Comparison of ENCODE assay signal across 14 cellular contexts in the genomic region with DNA sequence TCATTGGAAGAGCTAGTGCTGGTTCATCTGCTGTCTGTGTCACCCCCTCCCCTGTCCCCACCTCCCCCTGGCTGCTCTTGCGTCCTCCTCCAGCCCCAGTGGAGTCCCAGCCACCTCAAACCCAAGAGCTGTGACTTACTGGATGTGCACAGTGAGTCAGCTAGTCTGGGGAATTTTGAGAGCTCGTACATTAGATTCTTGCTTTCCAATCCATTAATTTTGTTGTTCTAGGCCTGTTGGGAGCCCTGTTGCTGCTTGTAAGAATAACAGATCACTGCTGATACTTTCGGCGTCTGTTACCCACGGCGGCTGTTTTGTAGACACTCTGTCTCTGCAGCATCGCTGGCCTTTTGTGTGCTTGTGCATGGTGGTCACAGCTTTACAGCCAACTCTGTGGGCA.
"Had no signal": no experiment of that assay in that cellular context is flagged by ENCODE, and none has a peak within 500 bp of the region (broad histone marks: within the 10 kb centered on the region; RNA-seq: fewer than 3 reads in every experiment).

No MANE protein-coding gene starts in this region.

- H3K36me3 ChIP-seq: breast epithelium, heart left ventricle, prostate gland, stomach, thoracic aorta had no signal

- H3K4me1 ChIP-seq: breast epithelium, heart left ventricle, prostate gland, stomach had no signal

- H3K9me3 ChIP-seq: breast epithelium, heart left ventricle, prostate gland, stomach, thoracic aorta had no signal

- H3K27me3 ChIP-seq: heart left ventricle, stomach had no signal

- H3K27ac ChIP-seq: breast epithelium, epithelial cell of prostate, heart left ventricle, prostate gland, stomach, thoracic aorta had no signal

- DNase-seq: activated CD4-positive, CD25-positive, alpha-beta regulatory T cell treated with anti-CD3 and anti-CD28 coated beads, Interleukin-2, amount 50 U/mL, for 72 hours; activated naive CD4-positive, alpha-beta T cell treated with Interleukin-2 at 50 U/mL for 16 hours; activated T-cell treated with anti-CD3 and anti-CD28 coated beads for 4 hours; dermis blood vessel endothelial cell; heart left ventricle; left ventricle myocardium superior; natural killer cell; stomach; T-cell; T1000 had no signal

- H3K4me3 ChIP-seq: breast epithelium, heart left ventricle, prostate gland, stomach, thoracic aorta had no signal
